Comparison of ENCODE assay signal across 17 cellular contexts in the genomic region with DNA sequence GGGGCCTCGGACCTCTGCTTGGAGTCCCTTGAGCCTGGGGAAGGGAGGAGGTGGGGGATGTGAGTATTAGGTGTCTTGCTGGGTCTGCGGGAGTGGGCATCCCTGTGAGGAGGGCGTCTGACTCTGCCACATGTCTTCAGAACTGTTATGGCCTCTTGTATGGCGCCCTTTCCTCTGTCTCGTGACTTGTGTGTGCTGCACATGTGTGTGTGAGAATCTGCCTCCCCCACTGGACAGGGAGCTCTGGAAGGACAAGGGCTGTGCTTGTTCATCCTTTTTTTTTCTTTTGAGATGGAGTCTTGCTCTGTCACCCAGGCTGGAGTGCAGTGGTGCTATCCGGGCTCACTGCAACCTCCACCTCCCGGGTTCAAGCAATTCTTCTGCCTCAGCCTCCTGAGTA. TPM values are rescaled to one million over a fixed set of nuclear protein-coding genes. Genes with fewer than 3 reads are reported as not detected.
DNase-seq lines count a peak whose midpoint lies in the region; ATAC-seq and TF ChIP-seq lines count a peak whose summit lies in the region.
"Had no signal": no experiment of that assay in that cellular context is flagged by ENCODE, and none has a peak within 500 bp of the region (broad histone marks: within the 10 kb centered on the region; RNA-seq: fewer than 3 reads in every experiment).

No MANE protein-coding gene starts in this region.

- no peak overlapping the region for H2BK15ac ChIP-seq in mesenchymal stem cell (ENCODE audit: low read depth, poor library complexity, severe bottlenecking)

- H3K18ac ChIP-seq in trophoblast cell (ENCODE audit: low read length) (no peak overlapping the region), mesenchymal stem cell (ENCODE audit: low read depth in 1 of 2, low read length in 2 of 2) (no peak overlapping the region)

- no peak for ATAC-seq in GM23338

- H3K4me2 ChIP-seq in GM23338 (no peak overlapping the region), trophoblast cell (ENCODE audit: low read length) (no peak overlapping the region), mesenchymal stem cell (ENCODE audit: low read length, poor library complexity, severe bottlenecking) (no peak overlapping the region)

- H3K9me3 ChIP-seq in trophoblast cell (ENCODE audit: insufficient read depth, low read depth, low read length), result peaks cover 3% of the 10 kb centered on the region
- no peaks in the 10 kb centered on the region for H3K9me3 ChIP-seq in mesenchymal stem cell (ENCODE audit: control insufficient read depth, low read length)
- H3K9me3 ChIP-seq: Caco-2, SJSA1 had no signal

- no peak overlapping the region for H4K12ac ChIP-seq in trophoblast cell (ENCODE audit: low read depth, low read length)

- H3K4me3 ChIP-seq in GM23338, result no peak overlapping the region
- H3K4me3 ChIP-seq in trophoblast cell (ENCODE audit: low read depth, low read length), result no peak overlapping the region
- H3K4me3 ChIP-seq in mesenchymal stem cell (ENCODE audit: insufficient read depth in 1 of 2, low read depth in 1 of 2, low read length in 2 of 2), result no peak overlapping the region
- H3K4me3 ChIP-seq: SJSA1 had no signal

- H3K4me1 ChIP-seq in GM23338 (ENCODE audit: insufficient read depth) (peaks cover 6% of the 10 kb centered on the region), trophoblast cell (ENCODE audit: control insufficient read depth in 1 of 2, insufficient read depth in 2 of 2, low read length in 2 of 2) (peaks cover 0 to under 1% of the 10 kb centered on the region in 2 experiments), mesenchymal stem cell (ENCODE audit: control insufficient read depth, insufficient read depth, low read depth, low read length) (peaks cover 67% of the 10 kb centered on the region)

- no peak for TF ChIP-seq CTCF in GM23338 (conservative IDR thresholded peaks at IDR 0.05; ENCODE audit: low read depth in 2 of 2)
- no peak for TF ChIP-seq CTCF in glutamatergic neuron (IDR thresholded peaks at IDR 0.05; ENCODE audit: partially characterized antibody, unreplicated experiment)

- H4K91ac ChIP-seq in trophoblast cell (ENCODE audit: low read depth, low read length) (no peak overlapping the region), mesenchymal stem cell (ENCODE audit: low read length) (no peak overlapping the region)

- no CpG with 5 or more reads among the region's 7 CpGs for WGBS in trophoblast cell (ENCODE audit: extremely low coverage, insufficient coverage, insufficient read length)
- WGBS in mesenchymal stem cell, result 97% methylated on average over 7 of the region's 7 CpGs

- H2BK12ac ChIP-seq in trophoblast cell (ENCODE audit: low read length), result no peak overlapping the region
- no peak overlapping the region for H2BK12ac ChIP-seq in mesenchymal stem cell (ENCODE audit: low read length in 2 of 2)

- peaks cover 36% of the 10 kb centered on the region for H3K4me1 Mint-ChIP-seq in GM23338
- H3K4me1 Mint-ChIP-seq in glutamatergic neuron (ENCODE audit: low read depth, unreplicated experiment), result peaks cover 35% of the 10 kb centered on the region
- no peaks in the 10 kb centered on the region for H3K4me1 Mint-ChIP-seq in immature natural killer cell

- H3K9ac ChIP-seq in trophoblast cell (ENCODE audit: low read length) (no peak overlapping the region), mesenchymal stem cell (ENCODE audit: low read length) (no peak overlapping the region)

- H3K27me3 Mint-ChIP-seq in GM23338 (ENCODE audit: insufficient read depth, low read depth, poor library complexity) (peaks cover 19% of the 10 kb centered on the region), glutamatergic neuron (ENCODE audit: unreplicated experiment) (peaks cover 15% of the 10 kb centered on the region), immature natural killer cell (ENCODE audit: low read depth in 3 of 3) (peaks cover 0 to 11% (median 0%) of the 10 kb centered on the region in 3 donors)

- H3K79me1 ChIP-seq in trophoblast cell (ENCODE audit: low read length) (no peaks in the 10 kb centered on the region), mesenchymal stem cell (replicated peaks; ENCODE audit: low read length, poor library complexity, severe bottlenecking) (peaks cover 14% of the 10 kb centered on the region)

- DNase-seq in GM23338 (ENCODE audit: low spot score) (no peak), SK-MEL-5 (ENCODE audit: low read depth, low spot score) (peak; percentile 39), glutamatergic neuron (no peak), substantia nigra (lab: John Stamatoyannopoulos, UW) (peak in 7 of 49 donors; percentile 11 to 32 (median 22)), trophoblast cell (no peak), immature natural killer cell (no peak), mesenchymal stem cell (no peak)
- no peak for DNase-seq in activated CD4-positive, alpha-beta T cell treated with anti-CD3 and anti-CD28 coated beads for 1 hour
- DNase-seq: AML-193, Caco-2, DMS53, HCEC 1CT, NCI-H1048, NCI-H1436 treated with DMSO at 0.1 percent for 48 hours, NCI-H2029 treated with DMSO at 0.1 percent for 48 hours, NCI-H748 treated with DMSO at 0.1 percent for 48 hours had no signal

- H3K27ac Mint-ChIP-seq in GM23338, result no peak overlapping the region; the same call in 1 of the 2 replicates
- H3K27ac Mint-ChIP-seq in glutamatergic neuron (ENCODE audit: unreplicated experiment), result peak overlapping the region; percentile 52
- no peak overlapping the region for H3K27ac Mint-ChIP-seq in immature natural killer cell

- in situ Hi-C loops in SK-MEL-5 (cut with HindIII; ENCODE audit: low pct_unique_long_range_greater_than_20kb, low sequenced_read_pairs), result no loop called here

- H3K9me3 Mint-ChIP-seq in GM23338 (peaks cover 3% of the 10 kb centered on the region; the same call in 1 of the 3 replicates), glutamatergic neuron (ENCODE audit: unreplicated experiment) (peaks cover 19% of the 10 kb centered on the region), immature natural killer cell (no peaks in the 10 kb centered on the region)

- no peak overlapping the region for H3K4me3 Mint-ChIP-seq in GM23338
- no peak overlapping the region for H3K4me3 Mint-ChIP-seq in glutamatergic neuron (ENCODE audit: unreplicated experiment)
- H3K4me3 Mint-ChIP-seq in immature natural killer cell, result no peak overlapping the region

- peak overlapping the region; percentile 59; the same call in 1 of the 2 replicates for H3K27ac ChIP-seq in GM23338 (ENCODE audit: low read depth)
- peak overlapping the region; percentile 70 for H3K27ac ChIP-seq in substantia nigra (ENCODE audit: low read depth, low read length, poor library complexity, severe bottlenecking)
- no peak overlapping the region for H3K27ac ChIP-seq in trophoblast cell (ENCODE audit: low read depth, low read length)
- no peak overlapping the region for H3K27ac ChIP-seq in mesenchymal stem cell (ENCODE audit: low read length, poor library complexity, severe bottlenecking)
- H3K27ac ChIP-seq: SJSA1 had no signal

- H3K23ac ChIP-seq in trophoblast cell (ENCODE audit: low read length) (no peak overlapping the region), mesenchymal stem cell (ENCODE audit: low read length in 2 of 2) (no peak overlapping the region)

- H2BK120ac ChIP-seq in trophoblast cell (ENCODE audit: insufficient read depth, low read length, poor library complexity) (no peak overlapping the region), mesenchymal stem cell (ENCODE audit: low read depth, low read length) (no peak overlapping the region)

- H2AFZ ChIP-seq in GM23338, result no peak overlapping the region
- H2AFZ ChIP-seq in trophoblast cell (ENCODE audit: insufficient read depth, low read length, poor library complexity), result no peak overlapping the region
- H2AFZ ChIP-seq in mesenchymal stem cell (ENCODE audit: low read depth, low read length), result no peak overlapping the region

- H3K27me3 ChIP-seq in GM23338 (ENCODE audit: insufficient read depth), result no peaks in the 10 kb centered on the region
- no peaks in the 10 kb centered on the region for H3K27me3 ChIP-seq in trophoblast cell (ENCODE audit: insufficient read depth, low read length)
- H3K27me3 ChIP-seq in mesenchymal stem cell (ENCODE audit: control insufficient read depth in 1 of 2, insufficient read depth in 1 of 2, low read length in 2 of 2), result no peaks in the 10 kb centered on the region
- H3K27me3 ChIP-seq: SJSA1 had no signal

- no peak overlapping the region for H2BK5ac ChIP-seq in trophoblast cell (ENCODE audit: low read depth, low read length, poor library complexity)
- H2BK5ac ChIP-seq in mesenchymal stem cell (ENCODE audit: low read depth, low read length, poor library complexity, severe bottlenecking), result no peak overlapping the region

- peaks cover 26% of the 10 kb centered on the region for H3K36me3 ChIP-seq in GM23338 (ENCODE audit: insufficient read depth)
- peaks cover 56 to 59% of the 10 kb centered on the region in 2 experiments for H3K36me3 ChIP-seq in trophoblast cell (ENCODE audit: control insufficient read depth in 1 of 2, insufficient read depth in 2 of 2, low read length in 2 of 2)
- H3K36me3 ChIP-seq in mesenchymal stem cell (ENCODE audit: control insufficient read depth in 1 of 2, insufficient read depth in 2 of 2, low read depth in 1 of 2, low read length in 2 of 2), result peaks cover 64 to 89% of the 10 kb centered on the region in 2 experiments

- H2AK5ac ChIP-seq in trophoblast cell (ENCODE audit: low read length) (no peak overlapping the region), mesenchymal stem cell (ENCODE audit: low read length, severe bottlenecking) (no peak overlapping the region)

- H4K8ac ChIP-seq in trophoblast cell (ENCODE audit: low read depth, low read length), result no peak overlapping the region
- H4K8ac ChIP-seq in mesenchymal stem cell (ENCODE audit: low read length), result no peak overlapping the region

- peaks cover 6% of the 10 kb centered on the region; the same call in 1 of the 2 replicates for H4K20me1 ChIP-seq in GM23338 (replicated peaks; ENCODE audit: insufficient read depth)

- H3F3A ChIP-seq in GM23338 (replicated peaks; ENCODE audit: low read depth), result 0 out of 2 replicates have a peak, but pooled peaks cover 6% of the 10 kb centered on the region

- no peaks in the 10 kb centered on the region for H3K9me2 ChIP-seq in GM23338 (ENCODE audit: insufficient read depth)

- no peak overlapping the region for H3K14ac ChIP-seq in trophoblast cell (ENCODE audit: low read length)
- no peak overlapping the region for H3K14ac ChIP-seq in mesenchymal stem cell (ENCODE audit: low read length in 2 of 2)

- H3K79me2 ChIP-seq in GM23338 (replicated peaks; ENCODE audit: insufficient read depth), result peaks cover 23% of the 10 kb centered on the region
- H3K79me2 ChIP-seq in trophoblast cell (ENCODE audit: control insufficient read depth, insufficient read depth, low read length, poor library complexity), result no peaks in the 10 kb centered on the region

- H3K4ac ChIP-seq in trophoblast cell (ENCODE audit: low read depth, low read length) (no peak overlapping the region), mesenchymal stem cell (ENCODE audit: low read depth in 1 of 2, low read length in 2 of 2) (no peak overlapping the region)

- H3K36me3 Mint-ChIP-seq in GM23338 (ENCODE audit: low read depth) (peaks cover 62% of the 10 kb centered on the region), glutamatergic neuron (ENCODE audit: unreplicated experiment) (no peaks in the 10 kb centered on the region), immature natural killer cell (no peaks in the 10 kb centered on the region)

RNA-seq across cellular contexts. Expression of a gene that starts 33.4 kb away (rescaled TPM):
- 116 and 150 TPM in 2 replicates for total RNA-seq in GM23338 (2014; rRNA removed; shearing (Covaris generic))
- polyA plus RNA-seq in GM23338 (2016; fragmentation: Nextera tagmentation; extraction: Ambion mirVana), result 21.4 and 24.1 TPM in 2 replicates
- total RNA-seq in SK-MEL-5 (2014; rRNA removed; shearing (Covaris generic)), result 0.34 and 1.0 TPM in 2 replicates
- polyA plus RNA-seq in SK-MEL-5 (2015; cell fraction: cytosol; rRNA removed), result 0.93 and 1.3 TPM in 2 replicates
- polyA plus RNA-seq in SK-MEL-5 (2015; cell fraction: nucleus; rRNA removed), result 0.62 and 1.00 TPM in 2 replicates
- 23.6 TPM for total RNA-seq in glutamatergic neuron (ENCODE audit: unreplicated experiment)
- 16.7 and 17.8 TPM in 2 replicates for polyA plus RNA-seq in trophoblast cell (2013)
- polyA plus RNA-seq in immature natural killer cell, result not detected
- 66.7 TPM for polyA plus RNA-seq in mesenchymal stem cell (2013, experiment 1 of 2)
- 60.9 TPM for polyA plus RNA-seq in mesenchymal stem cell (2013, experiment 2 of 2)

Comparison
In these comparisons a context has a peak if more than half of its experiments do, and no peak if none do; other contexts are left out.
1. H3K27ac ChIP-seq: peak in GM23338 (single experiment) and substantia nigra (single experiment); none in trophoblast cell (single experiment) and mesenchymal stem cell (single experiment).
2. RNA of a gene that starts 33.4 kb away (total RNA-seq): 116 to 150 TPM in GM23338 and 23.6 TPM in glutamatergic neuron (single experiment); 0.34 to 1.0 TPM in SK-MEL-5; every median in the first group is over 10 times any median in the second.